Comparison of ENCODE assay signal across 8 cellular contexts in genomic region chr19:5803752-5804515, GRCh38. TPM values are rescaled to one million over a fixed set of nuclear protein-coding genes. Genes with fewer than 3 reads are reported as not detected.
DNase-seq lines count a peak whose midpoint lies in the region; ATAC-seq and TF ChIP-seq lines count a peak whose summit lies in the region.

No MANE protein-coding gene starts in this region.

- H3K9me2 ChIP-seq in SU-DHL-6 (replicated peaks; ENCODE audit: insufficient read depth, low read length): no peaks in the 10 kb centered on the region

- ATAC-seq in heart right ventricle: peak; percentile 79 to 94 (median 88)
- peak; percentile 81 for ATAC-seq in aorta (ENCODE audit: low FRiP score)

- no peaks in the 10 kb centered on the region for H3K36me3 Mint-ChIP-seq in activated naive CD8-positive, alpha-beta T cell treated with anti-CD3 and anti-CD28 coated beads for 36 hours

- no peaks in the 10 kb centered on the region for H3K36me3 ChIP-seq in HAP-1 (replicated peaks)
- H3K36me3 ChIP-seq in SU-DHL-6 (ENCODE audit: low read length): no peaks in the 10 kb centered on the region
- no peaks in the 10 kb centered on the region for H3K36me3 ChIP-seq in heart right ventricle
- no peaks in the 10 kb centered on the region for H3K36me3 ChIP-seq in aorta (ENCODE audit: control insufficient read depth in 1 of 2, insufficient read depth in 2 of 2, low read length in 1 of 2)

- H3K27ac ChIP-seq in SU-DHL-6 (ENCODE audit: low read depth, low read length) (no peak overlapping the region), heart right ventricle (no peak overlapping the region), aorta (ENCODE audit: low read depth in 1 of 2, low read length in 2 of 2) (no peak overlapping the region)

- H2AFZ ChIP-seq in SU-DHL-6 (ENCODE audit: low read depth, low read length, severe bottlenecking): peak overlapping the region; percentile 77

- peak overlapping the region; percentile 73 for H3K4me2 ChIP-seq in SU-DHL-6 (ENCODE audit: low read depth, low read length, poor library complexity, severe bottlenecking)

- DNase-seq in DMS53 treated with DMSO at 0.1 percent for 48 hours (lab: John Stamatoyannopoulos, UW; ENCODE audit: unreplicated experiment): peak; percentile 80
- peak; percentile 85 to 98 for DNase-seq in HAP-1 (ENCODE audit: low spot score in 2 of 2)
- peak; percentile 93 for DNase-seq in NCI-H128 (lab: John Stamatoyannopoulos, UW; ENCODE audit: unreplicated experiment)
- DNase-seq in activated naive CD8-positive, alpha-beta T cell treated with anti-CD3 and anti-CD28 coated beads for 36 hours: peak; percentile 99
- peak; percentile 85 to 88 for DNase-seq in heart right ventricle
- peak; percentile 94 for DNase-seq in retina
- DNase-seq in aorta: peak; percentile 85 to 93

- H3K27ac Mint-ChIP-seq in activated naive CD8-positive, alpha-beta T cell treated with anti-CD3 and anti-CD28 coated beads for 36 hours: peak overlapping the region; percentile 54

- H3K79me2 ChIP-seq in SU-DHL-6 (ENCODE audit: insufficient read depth, low read length): no peaks in the 10 kb centered on the region

- H3K9me3 Mint-ChIP-seq in activated naive CD8-positive, alpha-beta T cell treated with anti-CD3 and anti-CD28 coated beads for 36 hours: no peaks in the 10 kb centered on the region

- peaks cover 19% of the 10 kb centered on the region for H3K4me1 Mint-ChIP-seq in activated naive CD8-positive, alpha-beta T cell treated with anti-CD3 and anti-CD28 coated beads for 36 hours

- H3F3A ChIP-seq in SU-DHL-6 (ENCODE audit: insufficient read depth): no peaks in the 10 kb centered on the region

- peak overlapping the region; percentile 68 for H3K4me3 Mint-ChIP-seq in activated naive CD8-positive, alpha-beta T cell treated with anti-CD3 and anti-CD28 coated beads for 36 hours

- in situ Hi-C loops in HAP-1 (cut with MboI; ENCODE audit: low sequenced_read_pairs): loop anchor here (5.0 kb wide), 1 partner anchor 218 kb away; no protein-coding TSS in a partner anchor

- no peaks in the 10 kb centered on the region for H4K20me1 ChIP-seq in SU-DHL-6 (ENCODE audit: low read depth, low read length)

- peak overlapping the region; percentile 34 for H3K9ac ChIP-seq in SU-DHL-6 (ENCODE audit: low read length)

- H3K27me3 Mint-ChIP-seq in activated naive CD8-positive, alpha-beta T cell treated with anti-CD3 and anti-CD28 coated beads for 36 hours: peaks cover 43% of the 10 kb centered on the region

- WGBS in heart right ventricle, 2 donors: 1 to 2% methylated on average over 54 of the region's 54 CpGs
- WGBS in aorta, 2 donors: 2% methylated on average over 47 to 54 of the region's 54 CpGs

- H3K27me3 ChIP-seq in HAP-1 (ENCODE audit: low read depth): no peaks in the 10 kb centered on the region
- no peaks in the 10 kb centered on the region for H3K27me3 ChIP-seq in SU-DHL-6 (ENCODE audit: low read length)
- H3K27me3 ChIP-seq in heart right ventricle: peaks cover 0 to 75% (median 46%) of the 10 kb centered on the region in 7 donors
- no peaks in the 10 kb centered on the region for H3K27me3 ChIP-seq in aorta (ENCODE audit: control insufficient read depth in 1 of 2, insufficient read depth in 2 of 2, low read length in 1 of 2)

- intact Hi-C loops in heart right ventricle (cut with DNase I) (loop anchor here in 9 of 10 donors (1.0 to 10.0 kb wide), 7 partner anchors 88 to 221 kb away; no protein-coding TSS in a partner anchor), aorta (cut with DNase I) (loop anchor here (10.0 kb wide), 2 partner anchors 91 to 221 kb away; no protein-coding TSS in a partner anchor)

- H3K9me3 ChIP-seq in HAP-1: no peaks in the 10 kb centered on the region
- H3K9me3 ChIP-seq in SU-DHL-6 (ENCODE audit: insufficient read depth, low read length): no peaks in the 10 kb centered on the region
- H3K9me3 ChIP-seq in heart right ventricle: no peaks in the 10 kb centered on the region
- no peaks in the 10 kb centered on the region for H3K9me3 ChIP-seq in aorta (ENCODE audit: control insufficient read depth, low read length)

- H3K4me1 ChIP-seq in HAP-1: peaks cover 13% of the 10 kb centered on the region
- H3K4me1 ChIP-seq in heart right ventricle: peaks cover 3 to 47% (median 14%) of the 10 kb centered on the region in 9 donors
- no peaks in the 10 kb centered on the region for H3K4me1 ChIP-seq in aorta (ENCODE audit: control insufficient read depth in 1 of 2, insufficient read depth in 2 of 2, low read length in 2 of 2)

- H3K4me3 ChIP-seq in HAP-1 (peak overlapping the region; percentile 27), SU-DHL-6 (ENCODE audit: insufficient read depth, low read length, poor library complexity, severe bottlenecking) (peak overlapping the region; percentile 47), heart right ventricle (peak overlapping the region in 8 of 10 donors; percentile 11 to 49 (median 35)), aorta (ENCODE audit: low read length in 2 of 2) (no peak overlapping the region)

- peak; percentile 96 for TF ChIP-seq CTCF in SU-DHL-6 (IDR thresholded peaks at IDR 0.05; ENCODE audit: insufficient read depth, low read length, poor library complexity, severe bottlenecking)
- TF ChIP-seq CTCF in heart right ventricle (IDR thresholded peaks at IDR 0.05): peak; percentile 64 to 95 (median 86)

RNA-seq across cellular contexts. Expression of gene NRTN, which starts 0.9 kb away (rescaled TPM):
- under 1 TPM; 0.21 to 0.38 TPM for total RNA-seq in activated naive CD8-positive, alpha-beta T cell treated with anti-CD3 and anti-CD28 coated beads for 36 hours
- total RNA-seq in heart right ventricle (10 to 100 TPM in 8 of 10 donors, 1 to 10 TPM in 2; 4.5 to 40.4 (median 14.8) TPM), aorta (not detected)
- polyA plus RNA-seq in heart right ventricle (10 to 100 TPM; 15.4 to 38.1 TPM), aorta (1 to 10 TPM in 1 of 2 donors, not detected in 1; 1.1 TPM)

RNA-seq across cellular contexts. Expression of gene DUS3L, which starts 13.0 kb away (rescaled TPM):
- total RNA-seq in activated naive CD8-positive, alpha-beta T cell treated with anti-CD3 and anti-CD28 coated beads for 36 hours: 100 to 1,000 TPM; 103 to 106 TPM
- total RNA-seq in heart right ventricle (10 to 100 TPM; 11.5 to 27.8 (median 14.2) TPM), aorta (10 to 100 TPM; 25.6 to 27.6 TPM)
- polyA plus RNA-seq in heart right ventricle (10 to 100 TPM; 22.7 to 37.7 TPM), aorta (10 to 100 TPM in 1 of 2 donors, 1 to 10 TPM in 1; 5.1 to 34.5 TPM)

RNA-seq across cellular contexts. Expression of gene PRR22, which starts 19.4 kb away (rescaled TPM):
- 10 to 100 TPM; 14.1 to 14.3 TPM for total RNA-seq in activated naive CD8-positive, alpha-beta T cell treated with anti-CD3 and anti-CD28 coated beads for 36 hours
- total RNA-seq in heart right ventricle (1 to 10 TPM in 6 of 10 donors, under 1 TPM in 4; 0.59 to 3.0 (median 1.1) TPM), aorta (1 to 10 TPM in 1 of 2 donors, under 1 TPM in 1; 0.81 to 1.4 TPM)
- polyA plus RNA-seq in heart right ventricle (1 to 10 TPM; 1.7 to 3.3 TPM), aorta (1 to 10 TPM in 1 of 2 donors, under 1 TPM in 1; 0.38 to 5.2 TPM)

RNA-seq across cellular contexts. Expression of gene FUT6, which starts 35.6 kb away (rescaled TPM):
- total RNA-seq in activated naive CD8-positive, alpha-beta T cell treated with anti-CD3 and anti-CD28 coated beads for 36 hours: not detected
- total RNA-seq in heart right ventricle: not detected
- not detected for polyA plus RNA-seq in heart right ventricle
- not detected for total RNA-seq in aorta
- 1 to 10 TPM in 1 of 2 donors, under 1 TPM in 1; 0.05 to 3.9 TPM for polyA plus RNA-seq in aorta

RNA-seq across cellular contexts. Expression of gene FUT3, which starts 47.3 kb away (rescaled TPM):
- not detected for total RNA-seq in activated naive CD8-positive, alpha-beta T cell treated with anti-CD3 and anti-CD28 coated beads for 36 hours
- not detected for total RNA-seq in heart right ventricle
- polyA plus RNA-seq in heart right ventricle: under 1 TPM in 1 of 2 donors, not detected in 1; 0.01 TPM
- total RNA-seq in aorta: not detected
- 1 to 10 TPM in 1 of 2 donors, under 1 TPM in 1; 0.38 to 3.3 TPM for polyA plus RNA-seq in aorta

Comparison
In these comparisons a context has a peak if more than half of its experiments do, and no peak if none do; other contexts are left out.
1. H3K4me3 ChIP-seq: peak in HAP-1 (single experiment), SU-DHL-6 (single experiment) and heart right ventricle (8 of 10); none in aorta (0 of 2).
2. RNA of gene NRTN, which starts 0.9 kb away (total RNA-seq): 4.5 to 40.4 TPM in heart right ventricle; 0.21 to 0.38 TPM in activated naive CD8-positive, alpha-beta T cell treated with anti-CD3 and anti-CD28 coated beads for 36 hours and not detected in aorta; every median in the first group is over 4 times any median in the second.
3. Peak in every context shown above with its lines, with median percentiles within 50 percentile points of each other: DNase-seq.